Comparison of ENCODE assay signal across 19 cellular contexts in genomic region chr21:45219517-45219916, GRCh38.
"Had no signal": no experiment of that assay in that cellular context is flagged by ENCODE, and none has a peak within 500 bp of the region (broad histone marks: within the 10 kb centered on the region; RNA-seq: fewer than 3 reads in every experiment).

No MANE protein-coding gene starts in this region.

- ATAC-seq: activated CD4-positive, alpha-beta T cell treated with anti-CD3 and anti-CD28 coated beads for 36 hours; activated T-cell treated with anti-CD3 and anti-CD28 coated beads, Interleukin-2, amount 50 U/mL, for 72 hours; foreskin keratinocyte had no signal

- H3K4me3 Mint-ChIP-seq: activated CD4-positive, alpha-beta memory T cell treated with anti-CD3 and anti-CD28 coated beads, Interleukin-2, amount 10 ng/mL, durations not matched to agents 7 days and 5 days; activated CD4-positive, alpha-beta T cell treated with anti-CD3 and anti-CD28 coated beads for 36 hours; activated naive CD8-positive, alpha-beta T cell treated with anti-CD3 and anti-CD28 coated beads, Interleukin-2, amount 10 ng/mL, durations not matched to agents 7 days and 5 days; activated T-cell treated with anti-CD3 and anti-CD28 coated beads, Interleukin-2, amount 50 U/mL, for 72 hours; endodermal cell; stimulated activated naive CD8-positive, alpha-beta T cell treated with anti-CD3 and anti-CD28 coated beads, Interleukin-15, Interleukin-2, amounts not matched to agents 100 ng/mL and 50 ng/mL, for 24 hours had no signal

- H3K4me3 ChIP-seq: ascending aorta, heart left ventricle had no signal

- H3K27me3 ChIP-seq: ascending aorta, foreskin keratinocyte, heart left ventricle had no signal

- H3K27ac ChIP-seq: foreskin keratinocyte, heart left ventricle, VCaP had no signal

- H3K4me1 ChIP-seq: foreskin keratinocyte, heart left ventricle had no signal

- H3K27me3 Mint-ChIP-seq: activated CD4-positive, alpha-beta memory T cell treated with anti-CD3 and anti-CD28 coated beads, Interleukin-2, amount 10 ng/mL, durations not matched to agents 7 days and 5 days; activated CD4-positive, alpha-beta T cell treated with anti-CD3 and anti-CD28 coated beads for 36 hours; activated naive CD8-positive, alpha-beta T cell treated with anti-CD3 and anti-CD28 coated beads, Interleukin-2, amount 10 ng/mL, durations not matched to agents 7 days and 5 days; stimulated activated naive CD8-positive, alpha-beta T cell treated with anti-CD3 and anti-CD28 coated beads, Interleukin-15, Interleukin-2, amounts not matched to agents 100 ng/mL and 50 ng/mL, for 24 hours had no signal

- H3K27ac Mint-ChIP-seq: activated CD4-positive, alpha-beta memory T cell treated with anti-CD3 and anti-CD28 coated beads, Interleukin-2, amount 10 ng/mL, durations not matched to agents 7 days and 5 days; activated CD4-positive, alpha-beta T cell treated with anti-CD3 and anti-CD28 coated beads for 36 hours; activated naive CD8-positive, alpha-beta T cell treated with anti-CD3 and anti-CD28 coated beads, Interleukin-2, amount 10 ng/mL, durations not matched to agents 7 days and 5 days; endodermal cell; stimulated activated naive CD8-positive, alpha-beta T cell treated with anti-CD3 and anti-CD28 coated beads, Interleukin-15, Interleukin-2, amounts not matched to agents 100 ng/mL and 50 ng/mL, for 24 hours had no signal

- H3K4me1 Mint-ChIP-seq: endodermal cell had no signal

- DNase-seq: activated CD4-positive, alpha-beta memory T cell treated with anti-CD3 and anti-CD28 coated beads, Interleukin-2, amount 10 ng/mL, durations not matched to agents 7 days and 5 days; activated CD4-positive, alpha-beta T cell treated with anti-CD3 and anti-CD28 coated beads for 36 hours; activated naive CD8-positive, alpha-beta T cell treated with anti-CD3 and anti-CD28 coated beads, Interleukin-2, amount 10 ng/mL, durations not matched to agents 7 days and 5 days; activated T-cell treated with anti-CD3 and anti-CD28 coated beads, Interleukin-2, amount 50 U/mL, for 72 hours; dermis blood vessel endothelial cell; endodermal cell; erythroblast; heart left ventricle; left ventricle myocardium superior; posterior cingulate gyrus; stimulated activated CD4-positive, alpha-beta T cell treated with anti-CD3 and anti-CD28 coated beads, Interleukin-15, amount 100 ng/mL, for 24 hours; stimulated activated CD4-positive, alpha-beta T cell treated with anti-CD3 and anti-CD28 coated beads, Interleukin-4, amount 100 ng/mL, for 24 hours; T1000 had no signal

- FAIRE-seq: keratinocyte, urothelium cell line had no signal
